Comparison of ENCODE assay signal across 8 cellular contexts in the genomic region with DNA sequence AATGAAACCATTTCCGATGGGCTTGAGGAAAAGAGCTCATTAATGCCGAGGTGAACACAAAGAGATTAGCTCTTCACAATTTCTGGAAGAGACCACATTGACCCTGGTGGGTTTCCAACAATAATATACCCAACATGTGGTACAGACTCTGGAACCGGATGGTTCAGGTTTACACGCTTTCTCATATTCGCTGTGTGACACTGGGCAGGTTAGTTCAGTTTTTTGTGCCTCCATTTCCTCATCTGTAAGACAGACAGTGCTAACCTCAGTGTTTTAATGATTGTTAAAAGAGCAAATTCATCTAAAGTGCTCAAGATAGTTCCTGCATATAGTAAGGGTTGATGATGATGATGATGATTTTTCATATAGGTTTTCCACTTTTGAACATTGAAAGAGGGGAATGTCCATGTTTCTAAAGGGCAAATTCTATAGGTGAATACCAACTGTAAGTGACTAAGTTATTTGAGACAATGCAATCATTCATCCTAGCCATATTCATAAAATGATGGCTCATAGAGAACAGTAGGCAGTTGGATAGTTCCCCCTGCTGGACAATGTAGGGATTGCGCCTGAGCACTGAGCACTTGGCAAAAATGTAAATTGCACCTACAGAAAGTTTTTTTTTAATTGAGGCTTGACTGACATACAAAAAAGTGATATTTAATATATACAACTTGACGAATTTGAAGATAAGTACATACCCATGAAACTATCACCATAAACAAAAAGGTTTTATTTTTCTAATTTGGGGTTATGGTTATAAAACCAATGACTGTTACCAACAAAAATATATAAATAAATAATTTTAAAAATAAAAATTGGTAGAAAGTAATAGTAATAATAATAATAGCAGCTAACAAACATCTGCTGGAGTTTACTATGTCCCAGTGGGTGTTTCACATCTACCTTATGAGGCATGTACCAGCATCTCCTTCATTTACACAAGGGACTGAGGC. TPM values are rescaled to one million over a fixed set of nuclear protein-coding genes. Genes with fewer than 3 reads are reported as not detected.
DNase-seq lines count a peak whose midpoint lies in the region; ATAC-seq and TF ChIP-seq lines count a peak whose summit lies in the region.

No MANE protein-coding gene starts in this region.

- CTCF ChIA-PET in T-cell (lab: Charles Lee): interaction anchor here (0.6 to 2.3 kb wide), 17 partner anchors 9 to 734 kb away, joined by 3 to 15 read pairs (median 5); no protein-coding TSS in a partner anchor

- peaks cover 35% of the 10 kb centered on the region for H3K27me3 ChIP-seq in left ventricle myocardium inferior (ENCODE audit: low read depth)
- peaks cover 18 to 38% (median 27%) of the 10 kb centered on the region in 3 donors for H3K27me3 ChIP-seq in gastrocnemius medialis

- H3K4me1 ChIP-seq in left ventricle myocardium inferior (peaks cover 28% of the 10 kb centered on the region), gastrocnemius medialis (peaks cover 0 to 3% of the 10 kb centered on the region in 2 donors)

- in situ Hi-C loops in gastrocnemius medialis (cut with MboI; ENCODE audit: low sequenced_read_pairs in 4 of 4): loop anchor here in 2 of 4 donors (25.0 kb wide), 2 partner anchors 397 to 653 kb away; a partner anchor contains a TSS

- no peak overlapping the region for H3K27ac Mint-ChIP-seq in CD14-positive monocyte
- peak overlapping the region in 1 of 2 donors; percentile 37 for H3K27ac Mint-ChIP-seq in T-cell
- no peak overlapping the region for H3K27ac Mint-ChIP-seq in activated naive CD8-positive, alpha-beta T cell treated with anti-CD3 and anti-CD28 coated beads, Interleukin-2, amount 50 U/mL, for 24 hours

- H3K36me3 Mint-ChIP-seq in CD14-positive monocyte (peaks cover 2 to 4% of the 10 kb centered on the region in 2 donors), T-cell (no peaks in the 10 kb centered on the region)
- no peaks in the 10 kb centered on the region for H3K36me3 Mint-ChIP-seq in activated naive CD8-positive, alpha-beta T cell treated with anti-CD3 and anti-CD28 coated beads, Interleukin-2, amount 50 U/mL, for 24 hours (ENCODE audit: low read depth)

- intact Hi-C loops in CD14-positive monocyte (cut with micrococcal nuclease): loop anchor here (10.0 kb wide), 3 partner anchors 95 to 445 kb away; no protein-coding TSS in a partner anchor
- intact Hi-C loops in left ventricle myocardium inferior (cut with micrococcal nuclease): loop anchor here (2.0 to 5.0 kb wide), 2 partner anchors 107 to 402 kb away; no protein-coding TSS in a partner anchor
- intact Hi-C loops in gastrocnemius medialis (cut with DNase I; ENCODE audit: low total_unique reads): loop anchor here (1.0 to 5.0 kb wide), 4 partner anchors 108 to 663 kb away; a partner anchor contains a TSS

- H3K36me3 ChIP-seq in left ventricle myocardium inferior: no peaks in the 10 kb centered on the region
- no peaks in the 10 kb centered on the region for H3K36me3 ChIP-seq in gastrocnemius medialis

- H3K4me1 Mint-ChIP-seq in CD14-positive monocyte (peaks cover 20% of the 10 kb centered on the region), T-cell (peaks cover 23 to 34% (median 26%) of the 10 kb centered on the region in 3 donors)
- H3K4me1 Mint-ChIP-seq in activated naive CD8-positive, alpha-beta T cell treated with anti-CD3 and anti-CD28 coated beads, Interleukin-2, amount 50 U/mL, for 24 hours: peaks cover 19% of the 10 kb centered on the region

- peak; percentile 61 for DNase-seq in CD14-positive monocyte (ENCODE audit: low spot score)
- peak; percentile 72 for DNase-seq in NCI-H1105 (lab: John Stamatoyannopoulos, UW)
- DNase-seq in T-cell: peak; percentile 33 to 80 (median 66)
- peak; percentile 83 for DNase-seq in activated naive CD8-positive, alpha-beta T cell treated with anti-CD3 and anti-CD28 coated beads, Interleukin-2, amount 50 U/mL, for 24 hours
- DNase-seq in left ventricle myocardium inferior: peak; percentile 51
- peak in 1 of 2 donors; percentile 40 for DNase-seq in gastrocnemius medialis

- peaks cover 51 to 59% (median 55%) of the 10 kb centered on the region in 3 donors for H3K27me3 Mint-ChIP-seq in CD14-positive monocyte (ENCODE audit: low read depth in 3 of 3)
- H3K27me3 Mint-ChIP-seq in T-cell: peaks cover 29% of the 10 kb centered on the region in 2 donors
- H3K27me3 Mint-ChIP-seq in activated naive CD8-positive, alpha-beta T cell treated with anti-CD3 and anti-CD28 coated beads, Interleukin-2, amount 50 U/mL, for 24 hours: peaks cover 41% of the 10 kb centered on the region

- peak; percentile 98 for TF ChIP-seq CTCF in CD14-positive monocyte (IDR thresholded peaks at IDR 0.05)
- peak; percentile 99 for TF ChIP-seq CTCF in left ventricle myocardium inferior (IDR thresholded peaks at IDR 0.05; ENCODE audit: borderline replicate concordance)
- peak; percentile 76 to 97 (median 85) for TF ChIP-seq CTCF in gastrocnemius medialis (IDR thresholded peaks at IDR 0.05 in 4 of 5, conservative IDR thresholded peaks at IDR 0.05 in 1 of 5)

- H3K27ac ChIP-seq in left ventricle myocardium inferior (replicated peaks): peak overlapping the region; percentile 90
- H3K27ac ChIP-seq in gastrocnemius medialis: no peak overlapping the region

- POLR2A ChIA-PET in T-cell (lab: Charles Lee): no interaction called here

- H3K9me3 Mint-ChIP-seq in CD14-positive monocyte (peaks cover 0 to 16% (median 3%) of the 10 kb centered on the region in 7 donors), T-cell (no peaks in the 10 kb centered on the region)
- H3K9me3 Mint-ChIP-seq in activated naive CD8-positive, alpha-beta T cell treated with anti-CD3 and anti-CD28 coated beads, Interleukin-2, amount 50 U/mL, for 24 hours: no peaks in the 10 kb centered on the region

- ATAC-seq in GM19468 (IDR thresholded peaks at IDR 0.05; ENCODE audit: extremely low read depth, unreplicated experiment): peak; percentile 42
- ATAC-seq in T-cell (replicated peaks in 1 of 4): peak; percentile 33 to 59 (median 51)
- peak; percentile 49 for ATAC-seq in activated naive CD8-positive, alpha-beta T cell treated with anti-CD3 and anti-CD28 coated beads, Interleukin-2, amount 50 U/mL, for 24 hours
- ATAC-seq in gastrocnemius medialis: no peak
- no peak for ATAC-seq in HG03175 (IDR thresholded peaks at IDR 0.05; ENCODE audit: unreplicated experiment)

- H3K4me3 ChIP-seq in left ventricle myocardium inferior (no peak overlapping the region), gastrocnemius medialis (no peak overlapping the region)

- H3K9me3 ChIP-seq in left ventricle myocardium inferior (replicated peaks) (no peaks in the 10 kb centered on the region), gastrocnemius medialis (no peaks in the 10 kb centered on the region)

- H3K4me3 Mint-ChIP-seq in CD14-positive monocyte: peak overlapping the region in 1 of 2 donors; percentile 70
- no peak overlapping the region for H3K4me3 Mint-ChIP-seq in T-cell
- no peak overlapping the region for H3K4me3 Mint-ChIP-seq in activated naive CD8-positive, alpha-beta T cell treated with anti-CD3 and anti-CD28 coated beads, Interleukin-2, amount 50 U/mL, for 24 hours

- TF ChIP-seq POLR2A in gastrocnemius medialis (IDR thresholded peaks at IDR 0.05): no peak

RNA-seq across cellular contexts. Expression of a gene that starts 2.1 kb away (rescaled TPM):
- polyA plus RNA-seq in CD14-positive monocyte: not detected
- total RNA-seq in T-cell (1 to 10 TPM in 4 of 5 donors, under 1 TPM in 1; 0.80 to 6.2 (median 2.4) TPM), left ventricle myocardium inferior (53.9 TPM), gastrocnemius medialis (1 to 10 TPM; 1.5 to 3.1 (median 2.1) TPM)

RNA-seq across cellular contexts. Expression of a gene that starts 52.4 kb away (rescaled TPM):
- not detected for polyA plus RNA-seq in CD14-positive monocyte
- total RNA-seq in T-cell: under 1 TPM in 3 of 5 donors, not detected in 2; 0.09 to 0.12 (median 0.10) TPM
- total RNA-seq in left ventricle myocardium inferior: 2.0 TPM
- total RNA-seq in gastrocnemius medialis: under 1 TPM; 0.40 to 0.78 (median 0.52) TPM

Comparison
In these comparisons a context has a peak if more than half of its experiments do, and no peak if none do; other contexts are left out.
1. ATAC-seq: peak in GM19468 (single experiment), T-cell (4 of 4) and activated naive CD8-positive, alpha-beta T cell treated with anti-CD3 and anti-CD28 coated beads, Interleukin-2, amount 50 U/mL, for 24 hours (single experiment); none in gastrocnemius medialis (0 of 2) and HG03175 (single experiment).
2. Peak in every context shown above with its lines, with median percentiles within 50 percentile points of each other: CTCF ChIP-seq.